ENCODE assay signal across 19 cellular contexts in the genomic region with DNA sequence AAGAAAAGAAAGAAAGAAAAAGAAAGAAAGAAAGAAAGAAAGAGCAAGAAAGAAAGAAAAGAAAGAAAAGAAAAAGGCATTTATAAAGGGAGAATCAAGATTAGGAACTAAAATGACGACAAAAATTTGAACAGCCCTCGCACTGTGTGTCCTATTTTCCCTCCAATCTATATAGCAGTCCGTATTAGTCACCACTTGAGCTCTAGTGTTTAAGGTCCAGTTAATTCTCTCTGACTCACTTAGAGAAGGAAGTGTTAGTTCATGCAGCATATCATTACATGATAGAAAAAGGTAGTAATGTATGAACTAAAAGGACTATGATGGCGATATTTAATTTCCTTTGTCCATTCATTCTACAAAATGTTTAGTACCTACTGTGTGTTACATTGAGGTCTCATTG.
DNase-seq lines count a peak whose midpoint lies in the region; ATAC-seq and TF ChIP-seq lines count a peak whose summit lies in the region.
"Had no signal": no experiment of that assay in that cellular context is flagged by ENCODE, and none has a peak within 500 bp of the region (broad histone marks: within the 10 kb centered on the region; RNA-seq: fewer than 3 reads in every experiment).

No MANE protein-coding gene starts in this region.

- no peaks in the 10 kb centered on the region for H3K36me3 ChIP-seq in brain microvascular endothelial cell (replicated peaks)
- H3K36me3 ChIP-seq in CD8-positive, alpha-beta T cell (ENCODE audit: insufficient read depth, low read length): no peaks in the 10 kb centered on the region

- no peak for ATAC-seq in CD8-positive, alpha-beta T cell
- no peak for ATAC-seq in GM19035 (IDR thresholded peaks at IDR 0.05; ENCODE audit: unreplicated experiment)

- in situ Hi-C loops in brain microvascular endothelial cell (cut with HindIII; ENCODE audit: low pct_ligation_motif_present, low sequenced_read_pairs): no loop called here

- no peaks in the 10 kb centered on the region for H3K9me3 Mint-ChIP-seq in CD8-positive, alpha-beta T cell
- H3K9me3 Mint-ChIP-seq: activated CD4-positive, alpha-beta memory T cell treated with anti-CD3 and anti-CD28 coated beads for 36 hours had no signal

- POLR2A ChIA-PET in CD8-positive, alpha-beta T cell (lab: Charles Lee): no interaction called here

- DNase-seq in DMS53 (lab: John Stamatoyannopoulos, UW) (peak; percentile 92), M059J (ENCODE audit: low read depth) (peak; percentile 43), brain microvascular endothelial cell (peak; percentile 18), iris pigment epithelial cell (ENCODE audit: low read depth) (peak; percentile 79), foreskin melanocyte (no peak), lower leg skin (ENCODE audit: low spot score in 2 of 2) (no peak)
- DNase-seq in CD8-positive, alpha-beta T cell: no peak
- DNase-seq: activated CD4-positive, alpha-beta memory T cell treated with anti-CD3 and anti-CD28 coated beads for 36 hours; activated T-cell treated with anti-CD3 and anti-CD28 coated beads, Interleukin-2, amount 50 U/mL, for 1 hour; central memory CD4-positive, alpha-beta T cell; effector memory CD4-positive, alpha-beta T cell; NCI-H1092; NCI-H2107; NCI-H82; stimulated activated CD4-positive, alpha-beta T cell treated with anti-CD3 and anti-CD28 coated beads, Interleukin-2, amount 100 ng/mL, for 48 hours; T-helper 1 cell had no signal

- CTCF ChIA-PET in CD8-positive, alpha-beta T cell (lab: Charles Lee): no interaction called here

- no peak overlapping the region for H3K27ac Mint-ChIP-seq in CD8-positive, alpha-beta T cell
- H3K27ac Mint-ChIP-seq: activated CD4-positive, alpha-beta memory T cell treated with anti-CD3 and anti-CD28 coated beads for 36 hours; activated naive CD8-positive, alpha-beta T cell; IgD-negative memory B cell had no signal

- WGBS in lower leg skin, 2 donors: 81 to 90% methylated on average over 4 of the region's 4 CpGs

- TF ChIP-seq POLR2A in lower leg skin (IDR thresholded peaks at IDR 0.05): no peak

- TF ChIP-seq CTCF in brain microvascular endothelial cell (IDR thresholded peaks at IDR 0.05; ENCODE audit: low read depth, low read length, missing control alignments): no peak
- TF ChIP-seq CTCF in CD8-positive, alpha-beta T cell (IDR thresholded peaks at IDR 0.05): no peak
- TF ChIP-seq CTCF in lower leg skin (IDR thresholded peaks at IDR 0.05): no peak

- H3K36me3 Mint-ChIP-seq in CD8-positive, alpha-beta T cell: no peaks in the 10 kb centered on the region
- H3K36me3 Mint-ChIP-seq: activated CD4-positive, alpha-beta memory T cell treated with anti-CD3 and anti-CD28 coated beads for 36 hours; activated naive CD8-positive, alpha-beta T cell; IgD-negative memory B cell had no signal

- no peaks in the 10 kb centered on the region for H3K27me3 Mint-ChIP-seq in CD8-positive, alpha-beta T cell (ENCODE audit: low read depth)
- H3K27me3 Mint-ChIP-seq: activated CD4-positive, alpha-beta memory T cell treated with anti-CD3 and anti-CD28 coated beads for 36 hours; activated naive CD8-positive, alpha-beta T cell; IgD-negative memory B cell had no signal

- H3K4me3 Mint-ChIP-seq in CD8-positive, alpha-beta T cell: no peak overlapping the region
- H3K4me3 Mint-ChIP-seq: activated CD4-positive, alpha-beta memory T cell treated with anti-CD3 and anti-CD28 coated beads for 36 hours; activated naive CD8-positive, alpha-beta T cell; IgD-negative memory B cell had no signal

- H3K4me3 ChIP-seq in brain microvascular endothelial cell (ENCODE audit: low read depth, low read length): no peak overlapping the region
- no peak overlapping the region for H3K4me3 ChIP-seq in CD8-positive, alpha-beta T cell (ENCODE audit: low read depth, low read length)
- no peak overlapping the region for H3K4me3 ChIP-seq in lower leg skin (ENCODE audit: low read depth, poor library complexity, severe bottlenecking)

- H3K4me1 ChIP-seq in CD8-positive, alpha-beta T cell (ENCODE audit: insufficient read depth, low read length): no peaks in the 10 kb centered on the region

- H3K4me1 Mint-ChIP-seq in CD8-positive, alpha-beta T cell (ENCODE audit: low read depth): no peaks in the 10 kb centered on the region
- H3K4me1 Mint-ChIP-seq: IgD-negative memory B cell had no signal

- H3K9me3 ChIP-seq in CD8-positive, alpha-beta T cell (ENCODE audit: low read length): no peaks in the 10 kb centered on the region

- H3K27ac ChIP-seq in brain microvascular endothelial cell: peak overlapping the region; percentile 20
- no peak overlapping the region for H3K27ac ChIP-seq in CD8-positive, alpha-beta T cell (ENCODE audit: low read depth, low read length)

- H3K27me3 ChIP-seq in brain microvascular endothelial cell (replicated peaks): no peaks in the 10 kb centered on the region
- no peaks in the 10 kb centered on the region for H3K27me3 ChIP-seq in CD8-positive, alpha-beta T cell (ENCODE audit: insufficient read depth, low read length)

- intact Hi-C loops in CD8-positive, alpha-beta T cell (cut with DNase I, micrococcal nuclease): no loop called here
- intact Hi-C loops in lower leg skin (cut with DNase I; ENCODE audit: low total_unique reads): no loop called here

Comparison
In these comparisons a context has a peak if more than half of its experiments do, and no peak if none do; other contexts are left out.
1. DNase-seq: peak in DMS53 (single experiment), M059J (single experiment), brain microvascular endothelial cell (single experiment) and iris pigment epithelial cell (single experiment); none in foreskin melanocyte (single experiment), CD8-positive, alpha-beta T cell (0 of 7) and lower leg skin (0 of 2).